21 cellular contexts compared by ENCODE assay signal in genomic region chr12:50127546-50127945, GRCh38. TPM values are rescaled to one million over a fixed set of nuclear protein-coding genes. Genes with fewer than 3 reads are reported as not detected.
DNase-seq lines count a peak whose midpoint lies in the region; TF ChIP-seq lines count a peak whose summit lies in the region.
"Had no signal": no experiment of that assay in that cellular context is flagged by ENCODE, and none has a peak within 500 bp of the region (broad histone marks: within the 10 kb centered on the region; RNA-seq: fewer than 3 reads in every experiment).

No MANE protein-coding gene starts in this region.

- H3K27ac ChIP-seq in cardiac muscle cell (peak overlapping the region; percentile 34), brain microvascular endothelial cell (no peak overlapping the region)
- H3K27ac ChIP-seq: C4-2B, colonic mucosa, neutrophil, upper lobe of left lung had no signal

- H3K4me1 ChIP-seq in cardiac muscle cell (ENCODE audit: low read depth), result peaks cover 5% of the 10 kb centered on the region
- H3K4me1 ChIP-seq: colonic mucosa had no signal

- DNase-seq in NCI-H2171 treated with DMSO at 0.1 percent for 48 hours (lab: John Stamatoyannopoulos, UW) (peak; percentile 48), NCI-H2171 (lab: John Stamatoyannopoulos, UW) (no peak), CD14-positive monocyte (ENCODE audit: low spot score) (no peak), NCI-H2196 (lab: John Stamatoyannopoulos, UW; ENCODE audit: unreplicated experiment) (peak; percentile 60), cardiac muscle cell (ENCODE audit: low read depth in 1 of 2, low spot score in 1 of 2) (no peak), glutamatergic neuron (no peak), brain microvascular endothelial cell (no peak)
- DNase-seq in activated effector memory CD4-positive, alpha-beta T cell treated with anti-CD3 and anti-CD28 coated beads, Interleukin-2, amount 50 U/mL, for 16 hours, result no peak
- DNase-seq: activated naive CD4-positive, alpha-beta T cell treated with anti-CD3 and anti-CD28 coated beads, Interleukin-2, amount 50 U/mL, for 16 hours; colonic mucosa; foreskin fibroblast; KG1; left colon; SHP77; stimulated activated CD4-positive, alpha-beta T cell treated with anti-CD3 and anti-CD28 coated beads, Interleukin-15, amount 100 ng/mL, for 24 hours; stimulated activated naive CD4-positive, alpha-beta T cell treated with Interleukin-2 at 50 U/mL for 16 hours; T-helper 2 cell; upper lobe of left lung had no signal

- H3K4me3 Mint-ChIP-seq in CD14-positive monocyte (no peak overlapping the region), glutamatergic neuron (ENCODE audit: unreplicated experiment) (no peak overlapping the region)
- H3K4me3 Mint-ChIP-seq: WTC11 had no signal

- H3K36me3 ChIP-seq in cardiac muscle cell (peaks cover 25% of the 10 kb centered on the region), brain microvascular endothelial cell (replicated peaks) (peaks cover 39% of the 10 kb centered on the region)
- H3K36me3 ChIP-seq: colonic mucosa had no signal

- H3K4me1 Mint-ChIP-seq in CD14-positive monocyte, result peaks cover 17% of the 10 kb centered on the region
- no peaks in the 10 kb centered on the region for H3K4me1 Mint-ChIP-seq in glutamatergic neuron (ENCODE audit: low read depth, unreplicated experiment)
- H3K4me1 Mint-ChIP-seq: WTC11 had no signal

- TF ChIP-seq CTCF in CD14-positive monocyte (IDR thresholded peaks at IDR 0.05) (no peak), cardiac muscle cell (IDR thresholded peaks at IDR 0.05; ENCODE audit: low read depth, low read length) (no peak), glutamatergic neuron (IDR thresholded peaks at IDR 0.05; ENCODE audit: partially characterized antibody, unreplicated experiment) (no peak), brain microvascular endothelial cell (IDR thresholded peaks at IDR 0.05; ENCODE audit: low read depth, low read length, missing control alignments) (no peak)

- intact Hi-C loops in CD14-positive monocyte (cut with micrococcal nuclease), result no loop called here

- H3K27ac Mint-ChIP-seq in CD14-positive monocyte (peak overlapping the region in 4 of 7 donors; percentile 1 to 73 (median 15)), glutamatergic neuron (ENCODE audit: unreplicated experiment) (no peak overlapping the region)
- H3K27ac Mint-ChIP-seq: WTC11 had no signal

- in situ Hi-C loops in brain microvascular endothelial cell (cut with HindIII; ENCODE audit: low pct_ligation_motif_present, low sequenced_read_pairs), result no loop called here

- H3K4me3 ChIP-seq in cardiac muscle cell, result no peak overlapping the region
- H3K4me3 ChIP-seq in brain microvascular endothelial cell (ENCODE audit: low read depth, low read length), result no peak overlapping the region
- H3K4me3 ChIP-seq: colonic mucosa, upper lobe of left lung had no signal

- H3K36me3 Mint-ChIP-seq in CD14-positive monocyte (peaks cover 71 to 85% of the 10 kb centered on the region in 2 donors), glutamatergic neuron (ENCODE audit: unreplicated experiment) (peaks cover 6% of the 10 kb centered on the region)

- H3K27me3 ChIP-seq in cardiac muscle cell, result no peaks in the 10 kb centered on the region
- no peaks in the 10 kb centered on the region for H3K27me3 ChIP-seq in brain microvascular endothelial cell (replicated peaks)
- H3K27me3 ChIP-seq: colonic mucosa, neutrophil, upper lobe of left lung had no signal

- no peaks in the 10 kb centered on the region for H3K9me3 Mint-ChIP-seq in CD14-positive monocyte
- peaks cover 1% of the 10 kb centered on the region for H3K9me3 Mint-ChIP-seq in glutamatergic neuron (ENCODE audit: unreplicated experiment)
- H3K9me3 Mint-ChIP-seq: WTC11 had no signal

- H3K9me3 ChIP-seq in cardiac muscle cell (ENCODE audit: low read depth), result no peaks in the 10 kb centered on the region
- H3K9me3 ChIP-seq: colonic mucosa, neutrophil, upper lobe of left lung had no signal

- H3K27me3 Mint-ChIP-seq in CD14-positive monocyte (ENCODE audit: low read depth in 3 of 3) (peaks cover 0 to 1% (median 0%) of the 10 kb centered on the region in 3 donors), glutamatergic neuron (ENCODE audit: unreplicated experiment) (peaks cover 6% of the 10 kb centered on the region)

RNA-seq across cellular contexts. Expression of gene COX14, which starts 15.5 kb away (rescaled TPM):
- polyA plus RNA-seq in CD14-positive monocyte (100 to 1,000 TPM; 231 to 257 TPM), cardiac muscle cell (234 and 265 TPM in 2 replicates)
- total RNA-seq in cardiac muscle cell (43.9 and 105 TPM in 2 replicates), glutamatergic neuron (ENCODE audit: unreplicated experiment) (23.3 TPM)

RNA-seq across cellular contexts. Expression of gene GPD1, which starts 23.7 kb away (rescaled TPM):
- not detected for polyA plus RNA-seq in CD14-positive monocyte
- total RNA-seq in cardiac muscle cell, result 1.7 and 3.4 TPM in 2 replicates
- polyA plus RNA-seq in cardiac muscle cell, result 2.5 and 4.3 TPM in 2 replicates
- total RNA-seq in glutamatergic neuron (ENCODE audit: unreplicated experiment), result 0.81 TPM

RNA-seq across cellular contexts. Expression of gene CERS5, which starts 39.6 kb away (rescaled TPM):
- polyA plus RNA-seq in CD14-positive monocyte (10 to 100 TPM; 38.7 to 44.4 TPM), cardiac muscle cell (107 and 127 TPM in 2 replicates)
- total RNA-seq in cardiac muscle cell (51.9 and 78.4 TPM in 2 replicates), glutamatergic neuron (ENCODE audit: unreplicated experiment) (125 TPM)

RNA-seq across cellular contexts. Expression of gene SMARCD1, which starts 42.4 kb away (rescaled TPM):
- polyA plus RNA-seq in CD14-positive monocyte (1 to 10 TPM; 3.7 to 7.8 TPM), cardiac muscle cell (40.7 and 45.1 TPM in 2 replicates)
- total RNA-seq in cardiac muscle cell (97.8 and 108 TPM in 2 replicates), glutamatergic neuron (ENCODE audit: unreplicated experiment) (152 TPM)

Comparison
In these comparisons a context has a peak if more than half of its experiments do, and no peak if none do; other contexts are left out.
1. DNase-seq: peak in NCI-H2171 treated with DMSO at 0.1 percent for 48 hours (single experiment) and NCI-H2196 (single experiment); none in NCI-H2171 (single experiment), CD14-positive monocyte (single experiment), cardiac muscle cell (0 of 2), activated effector memory CD4-positive, alpha-beta T cell treated with anti-CD3 and anti-CD28 coated beads, Interleukin-2, amount 50 U/mL, for 16 hours (single experiment), glutamatergic neuron (single experiment) and brain microvascular endothelial cell (single experiment).